Comparison of ENCODE assay signal across 10 cellular contexts in the genomic region with DNA sequence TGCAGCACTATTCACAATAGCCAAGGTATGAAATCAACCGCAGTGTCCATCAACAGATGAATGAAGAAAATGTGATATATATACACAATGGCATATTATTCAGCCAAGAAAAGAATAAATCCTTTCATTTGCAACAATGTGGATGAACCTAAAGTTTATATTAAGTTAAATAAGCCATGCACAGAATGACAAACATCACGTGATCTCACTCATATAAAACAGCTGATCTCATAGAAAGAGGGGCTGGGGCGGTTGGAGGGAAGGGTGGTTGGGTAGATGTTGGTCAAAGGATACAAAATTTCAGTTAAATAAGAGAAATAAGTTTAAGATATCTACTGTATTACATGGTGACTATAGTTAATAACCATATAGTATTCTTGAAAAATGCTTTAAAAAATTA.
"Had no signal": no experiment of that assay in that cellular context is flagged by ENCODE, and none has a peak within 500 bp of the region (broad histone marks: within the 10 kb centered on the region; RNA-seq: fewer than 3 reads in every experiment).

No MANE protein-coding gene starts in this region.

- H3K4me2 ChIP-seq: KMS-11 had no signal

- H3K36me3 ChIP-seq: HAP-1 had no signal

- H3K4me1 ChIP-seq: HAP-1 had no signal

- H3K9me3 ChIP-seq: HAP-1 had no signal

- H2AFZ ChIP-seq: GM23248 had no signal

- DNase-seq: GM23248, GOT3, H7, HFFc6, IMR-90, KBM-7 had no signal

- ATAC-seq: HCT116 had no signal

- H3K27ac ChIP-seq: GM23248, HL-60, KMS-11 had no signal

- H3K4me3 ChIP-seq: GM23248, HAP-1 had no signal

- H3K9ac ChIP-seq: GM23248, KMS-11 had no signal
